In genomic region chr11:33015621-33016551, GRCh38 we compare ENCODE assay signal across 8 cellular contexts. TPM values are rescaled to one million over a fixed set of nuclear protein-coding genes. Genes with fewer than 3 reads are reported as not detected.
DNase-seq lines count a peak whose midpoint lies in the region; TF ChIP-seq lines count a peak whose summit lies in the region.

Gene DEPDC7 (plus strand): TSS chr11:33015878. CDS start chr11:33015956, 78 bp downstream.

- H3K79me2 ChIP-seq in H9 (ENCODE audit: insufficient read depth, low read length), result no peaks in the 10 kb centered on the region

- H2BK5ac ChIP-seq in H9 (ENCODE audit: insufficient read length, low read length), result no peak within 1 kb of the TSS

- H2BK12ac ChIP-seq in H9 (ENCODE audit: insufficient read length, low read depth, low read length), result no peak within 1 kb of the TSS

- H3K4me3 ChIP-seq in NB4 (ENCODE audit: low read depth, low read length), result peak within 1 kb of the TSS; percentile 77
- H3K4me3 ChIP-seq in adipocyte (ENCODE audit: low read length), result peak within 1 kb of the TSS; percentile 83
- peak within 1 kb of the TSS; percentile 69 for H3K4me3 ChIP-seq in left ventricle myocardium inferior
- H3K4me3 ChIP-seq in tibial nerve, result peak within 1 kb of the TSS; percentile 54 to 66 (median 62)

- TF ChIP-seq POLR2A in NB4 (IDR thresholded peaks at IDR 0.05; ENCODE audit: extremely low read depth, insufficient read length) (no peak), tibial nerve (IDR thresholded peaks at IDR 0.05) (peak; percentile 45 to 83)

- H4K8ac ChIP-seq in H9 (replicated peaks; ENCODE audit: insufficient read length, low read depth, low read length), result no peak within 1 kb of the TSS

- H3K14ac ChIP-seq in H9 (ENCODE audit: insufficient read depth, low read length), result 0 out of 2 replicates have a peak within 1 kb of the TSS, but pooled peaks have one; percentile 39

- H3K4me1 ChIP-seq in H9 (ENCODE audit: insufficient read depth, low read length), result peaks cover 2% of the 10 kb centered on the region; the same call in 1 of the 2 replicates
- H3K4me1 ChIP-seq in adipocyte (ENCODE audit: control insufficient read depth, insufficient read depth, low read length), result peaks cover 13% of the 10 kb centered on the region
- H3K4me1 ChIP-seq in left ventricle myocardium inferior, result peaks cover 13% of the 10 kb centered on the region
- H3K4me1 ChIP-seq in tibial nerve, result peaks cover 0 to 28% (median 0%) of the 10 kb centered on the region in 4 donors

- H4K20me1 ChIP-seq in H9 (ENCODE audit: control insufficient read depth, insufficient read depth, insufficient read length), result no peaks in the 10 kb centered on the region

- TF ChIP-seq CTCF in H9 (conservative IDR thresholded peaks at IDR 0.05), result no peak
- no peak for TF ChIP-seq CTCF in NB4 (IDR thresholded peaks at IDR 0.05; ENCODE audit: low read depth, low read length)
- TF ChIP-seq CTCF in left ventricle myocardium inferior (IDR thresholded peaks at IDR 0.05; ENCODE audit: borderline replicate concordance), result no peak
- TF ChIP-seq CTCF in tibial nerve (IDR thresholded peaks at IDR 0.05), result peak in 1 of 5 experiments; percentile 15

- no peak within 1 kb of the TSS for H3K18ac ChIP-seq in H9 (ENCODE audit: insufficient read length, low read depth, low read length)

- H3K23me2 ChIP-seq in H9 (ENCODE audit: insufficient read length, low read depth, low read length, poor library complexity, severe bottlenecking), result peaks cover 7% of the 10 kb centered on the region

- no peak within 1 kb of the TSS for H3K56ac ChIP-seq in H9 (ENCODE audit: insufficient read length, low read depth, low read length)

- no peaks in the 10 kb centered on the region for H3K9me3 ChIP-seq in H9 (ENCODE audit: control insufficient read depth, low read depth, low read length)
- H3K9me3 ChIP-seq in adipocyte (ENCODE audit: control insufficient read depth, low read length), result no peaks in the 10 kb centered on the region
- no peaks in the 10 kb centered on the region for H3K9me3 ChIP-seq in left ventricle myocardium inferior (replicated peaks)
- H3K9me3 ChIP-seq in tibial nerve, result no peaks in the 10 kb centered on the region

- H2AFZ ChIP-seq in H9 (ENCODE audit: low read length), result peak within 1 kb of the TSS; percentile 46

- H3K27ac ChIP-seq in H9 (ENCODE audit: insufficient read length, low read depth, low read length) (no peak within 1 kb of the TSS), left ventricle myocardium inferior (replicated peaks) (no peak within 1 kb of the TSS), tibial nerve (peak within 1 kb of the TSS; percentile 55 to 84 (median 76))

- TF ChIP-seq EP300 in tibial nerve (IDR thresholded peaks at IDR 0.05), result peak in 1 of 2 donors; percentile 84

- H3K27me3 ChIP-seq in H9 (ENCODE audit: insufficient read depth, low read length), result no peaks in the 10 kb centered on the region
- no peaks in the 10 kb centered on the region for H3K27me3 ChIP-seq in adipocyte (replicated peaks; ENCODE audit: control insufficient read depth, insufficient read depth, low read length)
- peaks cover 57% of the 10 kb centered on the region for H3K27me3 ChIP-seq in left ventricle myocardium inferior (ENCODE audit: low read depth)
- H3K27me3 ChIP-seq in tibial nerve, result peaks cover 0 to 5% of the 10 kb centered on the region in 2 donors

- no peaks in the 10 kb centered on the region for H3K9me3 Mint-ChIP-seq in H9

- H2BK20ac ChIP-seq in H9 (ENCODE audit: low read depth, low read length, poor library complexity, severe bottlenecking), result no peak within 1 kb of the TSS

- H4K5ac ChIP-seq in H9 (ENCODE audit: insufficient read length, low read depth, low read length), result no peak within 1 kb of the TSS

- no peak within 1 kb of the TSS for H2BK120ac ChIP-seq in H9 (ENCODE audit: low read depth, low read length, poor library complexity, severe bottlenecking)

- H3K4ac ChIP-seq in H9 (ENCODE audit: low read depth, low read length), result no peak within 1 kb of the TSS

- H3K4me2 ChIP-seq in H9 (ENCODE audit: insufficient read depth, insufficient read length, low read length), result peak within 1 kb of the TSS; percentile 68

- H3K36me3 Mint-ChIP-seq in H9 (ENCODE audit: insufficient read depth in 1 of 3, low read depth in 3 of 3), result no peaks in the 10 kb centered on the region

- H4K91ac ChIP-seq in H9 (ENCODE audit: insufficient read length, low read depth, low read length), result no peak within 1 kb of the TSS

- H3K79me1 ChIP-seq in H9 (ENCODE audit: insufficient read depth, low read depth, low read length, poor library complexity, severe bottlenecking), result no peaks in the 10 kb centered on the region

- H2AK5ac ChIP-seq in H9 (ENCODE audit: insufficient read length, low read length), result no peak within 1 kb of the TSS

- H3K23ac ChIP-seq in H9 (ENCODE audit: insufficient read length, low read depth, low read length), result no peak within 1 kb of the TSS

- intact Hi-C loops in left ventricle myocardium inferior (cut with micrococcal nuclease), result no loop called here

- no peaks in the 10 kb centered on the region for H3K36me3 ChIP-seq in adipocyte (ENCODE audit: control insufficient read depth, insufficient read depth, low read length, severe bottlenecking)
- H3K36me3 ChIP-seq in left ventricle myocardium inferior, result no peaks in the 10 kb centered on the region
- no peaks in the 10 kb centered on the region for H3K36me3 ChIP-seq in tibial nerve

- no peak within 1 kb of the TSS for H2BK15ac ChIP-seq in H9 (ENCODE audit: low read depth, low read length)

- H3K9ac ChIP-seq in H9 (ENCODE audit: extremely low read depth, insufficient read length, low read length) (peak within 1 kb of the TSS; percentile 18), adipocyte (ENCODE audit: low read length) (peak within 1 kb of the TSS; percentile 78)

- peak; percentile 52 for DNase-seq in GF-D8 (lab: John Stamatoyannopoulos, UW)
- peak; percentile 95 for DNase-seq in H9
- peak; percentile 87 for DNase-seq in NB4 (ENCODE audit: low read depth)
- peak; percentile 75 to 91 for DNase-seq in SW 1271 (lab: John Stamatoyannopoulos, UW)
- peak; percentile 97 for DNase-seq in adipocyte (ENCODE audit: low read depth)
- peak; percentile 84 for DNase-seq in left ventricle myocardium inferior
- DNase-seq in pons (ENCODE audit: low spot score), result peak; percentile 91
- peak; percentile 81 to 89 for DNase-seq in tibial nerve (ENCODE audit: low spot score in 2 of 2)

- no peak within 1 kb of the TSS for H3K27ac Mint-ChIP-seq in H9

- H3K4me3 Mint-ChIP-seq in H9, result peak within 1 kb of the TSS; percentile 73 to 87

- WGBS in H9 (ENCODE audit: extremely low coverage, insufficient read length, low lambda C conversion rate), result no CpG with 5 or more reads among the region's 89 CpGs
- WGBS in tibial nerve, 2 donors, result 2 to 4% methylated on average over 31 to 50 of the region's 89 CpGs

- peaks cover 28% of the 10 kb centered on the region for H3K27me3 Mint-ChIP-seq in H9 (ENCODE audit: low read depth)

- H3T11ph ChIP-seq in H9 (ENCODE audit: low read length), result no peak within 1 kb of the TSS

- H3K4me1 Mint-ChIP-seq in H9, result peaks cover 16 to 20% of the 10 kb centered on the region in 2 experiments

RNA-seq across cellular contexts. Expression of gene DEPDC7, which starts in this region (rescaled TPM):
- total RNA-seq in H9 (2021), result 4.4 TPM in 2 replicates
- total RNA-seq in left ventricle myocardium inferior, result 0.55 TPM
- 10 to 100 TPM in 1 of 4 donors, 1 to 10 TPM in 3; 6.9 to 12.2 (median 9.1) TPM for total RNA-seq in tibial nerve

Comparison
In these comparisons a context has a peak if more than half of its experiments do, and no peak if none do; other contexts are left out.
1. Peak in DNase-seq and H3K4me3 ChIP-seq in left ventricle myocardium inferior; RNA of the gene not detected or under 1 TPM.
2. H3K27ac ChIP-seq: peak in tibial nerve (4 of 4); none in H9 (single experiment) and left ventricle myocardium inferior (single experiment).
3. Peak in every context shown above with its lines, with median percentiles within 50 percentile points of each other: DNase-seq and H3K4me3 ChIP-seq.